In the genomic region with DNA sequence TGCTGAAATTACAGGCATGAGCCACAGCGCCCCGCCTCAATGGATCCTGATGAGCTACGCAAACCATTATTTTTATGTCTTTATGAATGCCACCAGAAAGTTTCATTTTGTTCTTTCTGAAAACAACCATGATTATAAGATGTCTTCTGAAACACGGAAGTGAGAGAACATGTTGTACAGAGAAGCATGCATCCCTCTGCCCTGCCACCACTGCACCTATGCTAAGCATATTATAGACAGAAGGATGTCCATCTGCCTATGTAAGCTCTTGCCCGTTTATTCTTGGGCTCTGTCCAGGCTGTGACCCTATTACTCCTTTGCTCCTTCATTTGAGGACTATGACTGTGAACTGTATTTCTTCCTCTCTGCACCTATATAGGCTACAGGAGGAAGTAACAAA, we compare ENCODE assay signal across 31 cellular contexts.
A peak's percentile ranks its signal among the peaks of the same experiment; 100 is the strongest.
DNase-seq lines count a peak whose midpoint lies in the region; ATAC-seq and TF ChIP-seq lines count a peak whose summit lies in the region.
"Had no signal": no experiment of that assay in that cellular context is flagged by ENCODE, and none has a peak within 500 bp of the region (broad histone marks: within the 10 kb centered on the region; RNA-seq: fewer than 3 reads in every experiment).

No MANE protein-coding gene starts in this region.

- H3K4me2 ChIP-seq in MM.1S (ENCODE audit: low read depth, low read length): peak overlapping the region; percentile 2; the same call in 1 of the 2 replicates

- no peaks in the 10 kb centered on the region for H3K9me3 ChIP-seq in MM.1S (replicated peaks; ENCODE audit: insufficient read depth, low read length)
- H3K9me3 ChIP-seq: breast epithelium, esophagus muscularis mucosa, heart left ventricle, lower lobe of right lung, MG63, spleen, upper lobe of left lung had no signal

- no peak for TF ChIP-seq CTCF in MM.1S (IDR thresholded peaks at IDR 0.05; ENCODE audit: low read length)

- peak overlapping the region; percentile 40 for H2AFZ ChIP-seq in MM.1S (ENCODE audit: low read length)
- H2AFZ ChIP-seq: parathyroid adenoma had no signal

- no peaks in the 10 kb centered on the region for H3K9me2 ChIP-seq in MM.1S (replicated peaks; ENCODE audit: insufficient read depth, low read length)

- H3K79me2 ChIP-seq in MM.1S (ENCODE audit: low read length): no peaks in the 10 kb centered on the region
- H3K79me2 ChIP-seq: parathyroid adenoma had no signal

- peak; percentile 71 for DNase-seq in MM.1S
- peak; percentile 31 for DNase-seq in cerebellum (ENCODE audit: low spot score)
- DNase-seq in substantia nigra (lab: John Stamatoyannopoulos, UW): no peak
- no peak for DNase-seq in activated gamma-delta T cell treated with Interleukin-2 at 50 U/mL for 16 hours
- no peak for DNase-seq in OCI-M1 (lab: John Stamatoyannopoulos, UW)
- DNase-seq: activated B cell treated with CpG ODN at 0.5 μM for 24 hours; activated CD4-positive, alpha-beta T cell treated with anti-CD3 and anti-CD28 coated beads, Interleukin-2, amount 50 U/mL, for 1 hour; activated CD8-positive, alpha-beta memory T cell treated with anti-CD3 and anti-CD28 coated beads, Interleukin-2, amount 10 ng/mL, durations not matched to agents 7 days and 5 days; activated naive CD4-positive, alpha-beta T cell treated with Interleukin-2 at 50 U/mL for 16 hours; activated T-cell treated with anti-CD3 and anti-CD28 coated beads, Interleukin-2, amount 50 U/mL, for 72 hours; CD4-positive, alpha-beta T cell; EL; foreskin keratinocyte; H9; heart left ventricle; KBM-7; lower lobe of right lung; MG63; NCI-H1417; NCI-H2081; NCI-H748 treated with DMSO at 0.1 percent for 48 hours; right cardiac atrium; spleen; upper lobe of left lung had no signal

- no peaks in the 10 kb centered on the region for H3K36me3 ChIP-seq in MM.1S (replicated peaks; ENCODE audit: insufficient read depth, low read length)
- H3K36me3 ChIP-seq: breast epithelium, MG63 had no signal

- ATAC-seq in GM19324 (IDR thresholded peaks at IDR 0.05; ENCODE audit: low FRiP score, unreplicated experiment): peak; percentile 61
- no peak for ATAC-seq in HG03095 (IDR thresholded peaks at IDR 0.05; ENCODE audit: unreplicated experiment)
- ATAC-seq: activated CD8-positive, alpha-beta memory T cell treated with anti-CD3 and anti-CD28 coated beads, Interleukin-2, amount 10 ng/mL, durations not matched to agents 7 days and 5 days; activated T-cell treated with anti-CD3 and anti-CD28 coated beads, Interleukin-2, amount 50 U/mL, for 72 hours; foreskin keratinocyte; heart left ventricle; lower lobe of right lung; natural killer cell treated with Interleukin-12 subunit alpha and Interleukin-12 subunit beta and Interleukin-15 and Interleukin-18, amount 100 ng/mL, for 72 hours had no signal

- H3K27ac ChIP-seq in MM.1S (ENCODE audit: low read length) (peak overlapping the region; percentile 66), substantia nigra (ENCODE audit: low read depth, low read length, poor library complexity, severe bottlenecking) (peak overlapping the region; percentile 9)
- H3K27ac ChIP-seq: coronary artery, esophagus muscularis mucosa, foreskin keratinocyte, heart left ventricle, lower lobe of right lung, parathyroid adenoma, spleen, upper lobe of left lung had no signal

- no peaks in the 10 kb centered on the region for H3K27me3 ChIP-seq in MM.1S (replicated peaks; ENCODE audit: insufficient read depth, low read length)
- H3K27me3 ChIP-seq: breast epithelium, esophagus muscularis mucosa, foreskin keratinocyte, heart left ventricle, MG63, spleen, upper lobe of left lung had no signal

- H3K9ac ChIP-seq in MM.1S (ENCODE audit: low read length): no peak overlapping the region
- H3K9ac ChIP-seq: parathyroid adenoma had no signal

- H4K20me1 ChIP-seq in MM.1S (ENCODE audit: insufficient read depth, low read length): no peaks in the 10 kb centered on the region

- H3K4me3 ChIP-seq in MM.1S (ENCODE audit: low read length): no peak overlapping the region
- H3K4me3 ChIP-seq: breast epithelium, coronary artery, esophagus muscularis mucosa, heart left ventricle, lower lobe of right lung, MG63, spleen, upper lobe of left lung had no signal

- H3K4me1 ChIP-seq in MM.1S (ENCODE audit: low read length): peaks cover 27% of the 10 kb centered on the region
- H3K4me1 ChIP-seq: breast epithelium, heart left ventricle, parathyroid adenoma, spleen had no signal

- peaks cover 20% of the 10 kb centered on the region for H3F3A ChIP-seq in MM.1S (ENCODE audit: insufficient read depth, low read length)

Comparison
In these comparisons a context has a peak if more than half of its experiments do, and no peak if none do; other contexts are left out.
1. DNase-seq: peak in MM.1S (single experiment) and cerebellum (single experiment); none in substantia nigra (0 of 49), activated gamma-delta T cell treated with Interleukin-2 at 50 U/mL for 16 hours (single experiment) and OCI-M1 (single experiment).